Comparison of ENCODE assay signal across 20 cellular contexts in the genomic region with DNA sequence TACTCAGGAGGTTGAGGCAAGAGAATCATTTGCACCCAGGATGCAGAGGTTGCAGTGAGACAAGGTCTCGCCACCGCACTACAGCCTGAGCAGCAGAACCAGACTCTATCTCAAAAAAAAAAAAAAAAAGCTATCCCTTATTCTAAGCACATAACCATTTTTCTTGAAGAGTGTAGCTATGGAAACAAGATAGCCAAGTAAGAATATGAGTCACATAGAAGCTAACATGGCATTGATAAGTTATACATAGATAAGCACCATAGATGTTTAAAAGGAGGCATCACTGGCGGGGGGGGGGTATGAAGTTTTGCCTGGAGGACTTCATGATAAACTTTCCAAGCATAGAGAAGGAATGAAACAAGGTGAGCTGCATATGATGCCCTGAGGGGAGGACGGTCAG. TPM values are rescaled to one million over a fixed set of nuclear protein-coding genes. Genes with fewer than 3 reads are reported as not detected.
"Had no signal": no experiment of that assay in that cellular context is flagged by ENCODE, and none has a peak within 500 bp of the region (broad histone marks: within the 10 kb centered on the region; RNA-seq: fewer than 3 reads in every experiment).

No MANE protein-coding gene starts in this region.

- H3K9ac ChIP-seq: SK-N-SH had no signal

- DNase-seq: KBM-7, MV-4-11, NCI-H1048, NCI-H1105, NCI-H1417, NCI-H1436 treated with DMSO at 0.1 percent for 48 hours, NCI-H1694, NCI-H1930, NCI-H2081, NCI-H2107, NCI-H2227 treated with DMSO at 0.1 percent for 48 hours, NCI-H446, NCI-H510A, NCI-H524 treated with DMSO at 0.1 percent for 48 hours, NCI-H69, NCI-H774, SHP77, SK-N-SH had no signal

- H3K9me3 ChIP-seq: SK-N-SH had no signal

- H3K27ac ChIP-seq: RWPE1 had no signal

- H3K4me2 ChIP-seq: SK-N-SH had no signal

RNA-seq across cellular contexts. Expression of a gene that starts 26.0 kb away (rescaled TPM):
- total RNA-seq: HT-29 had no signal
- polyA plus RNA-seq: SK-N-SH had no signal
